ENCODE assay signal across 30 cellular contexts in the genomic region with DNA sequence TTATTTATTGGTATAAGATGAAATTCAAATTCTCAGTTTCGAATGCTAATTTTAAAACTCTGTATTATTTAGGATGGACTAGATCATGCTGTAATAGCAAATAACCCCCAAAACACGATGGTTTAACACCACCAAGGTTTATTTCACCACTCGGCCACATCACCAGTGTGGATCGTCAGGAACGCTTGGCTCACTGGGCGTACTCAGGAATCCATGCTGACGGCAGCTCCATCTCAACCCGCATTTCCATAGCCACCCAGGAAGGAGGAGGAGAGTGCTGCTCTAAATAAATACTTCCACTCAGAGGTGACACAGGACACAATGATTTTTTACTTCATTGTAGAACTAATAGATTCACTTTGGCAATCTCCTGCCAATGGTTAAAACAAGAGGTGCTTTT.
"Had no signal": no experiment of that assay in that cellular context is flagged by ENCODE, and none has a peak within 500 bp of the region (broad histone marks: within the 10 kb centered on the region; RNA-seq: fewer than 3 reads in every experiment).

No MANE protein-coding gene starts in this region.

- H3K9me3 ChIP-seq: adrenal gland, body of pancreas, esophagus muscularis mucosa, gastrocnemius medialis had no signal

- H3K4me3 ChIP-seq: adrenal gland, body of pancreas, esophagus muscularis mucosa, gastrocnemius medialis, heart left ventricle had no signal

- DNase-seq: activated CD4-positive, alpha-beta memory T cell treated with anti-CD3 and anti-CD28 coated beads for 36 hours; activated CD4-positive, alpha-beta T cell treated with anti-CD3 and anti-CD28 coated beads for 36 hours; activated CD4-positive, alpha-beta T cell treated with anti-CD3 and anti-CD28 coated beads, Interleukin-2, amount 10 ng/mL, durations not matched to agents 24 days and 14 days; activated CD4-positive, CD25-positive, alpha-beta regulatory T cell; activated CD4-positive, CD25-positive, alpha-beta regulatory T cell treated with anti-CD3 and anti-CD28 coated beads, Interleukin-2, amount 50 U/mL, for 72 hours; activated CD8-positive, alpha-beta memory T cell treated with anti-CD3 and anti-CD28 coated beads, Interleukin-2, amount 10 ng/mL, durations not matched to agents 7 days and 5 days; activated CD8-positive, alpha-beta memory T cell treated with anti-CD3 and anti-CD28 coated beads, Interleukin-2, amount 50 U/mL, for 4 hours; activated CD8-positive, alpha-beta T cell treated with anti-CD3 and anti-CD28 coated beads, Interleukin-2, amount 10 ng/mL, durations not matched to agents 7 days and 5 days; activated effector memory CD4-positive, alpha-beta T cell treated with anti-CD3 and anti-CD28 coated beads, Interleukin-2, amount 50 U/mL, for 16 hours; activated naive CD4-positive, alpha-beta T cell treated with anti-CD3 and anti-CD28 coated beads for 36 hours; activated naive CD8-positive, alpha-beta T cell treated with anti-CD3 and anti-CD28 coated beads for 36 hours; activated naive CD8-positive, alpha-beta T cell treated with anti-CD3 and anti-CD28 coated beads, Interleukin-2, amount 50 U/mL, for 24 hours; activated T-cell treated with anti-CD3 and anti-CD28 coated beads, Interleukin-2, amount 50 U/mL, for 1 hour; activated T-cell treated with anti-CD3 and anti-CD28 coated beads, Interleukin-2, amount 50 U/mL, for 48 hours; adrenal gland; amygdala; aorta; body of pancreas; caudate nucleus; cortex of kidney; dermis blood vessel endothelial cell; effector CD4-positive, alpha-beta T cell; effector memory CD8-positive, alpha-beta T cell; erythroblast; foreskin keratinocyte; gastrocnemius medialis; glutamatergic neuron; heart left ventricle; T-helper 17 cell had no signal

- ATAC-seq: activated CD4-positive, alpha-beta T cell treated with anti-CD3 and anti-CD28 coated beads for 36 hours; activated CD8-positive, alpha-beta memory T cell treated with anti-CD3 and anti-CD28 coated beads, Interleukin-2, amount 10 ng/mL, durations not matched to agents 7 days and 5 days; activated CD8-positive, alpha-beta T cell treated with anti-CD3 and anti-CD28 coated beads, Interleukin-2, amount 10 ng/mL, durations not matched to agents 7 days and 5 days; activated naive CD8-positive, alpha-beta T cell treated with anti-CD3 and anti-CD28 coated beads, Interleukin-2, amount 50 U/mL, for 24 hours; body of pancreas; effector memory CD8-positive, alpha-beta T cell; foreskin keratinocyte; gastrocnemius medialis; heart left ventricle; T-helper 17 cell had no signal

- H3K27ac ChIP-seq: adrenal gland, body of pancreas, esophagus muscularis mucosa, foreskin keratinocyte, gastrocnemius medialis, heart left ventricle had no signal

- H3K27me3 ChIP-seq: adrenal gland, body of pancreas, esophagus muscularis mucosa, foreskin keratinocyte, gastrocnemius medialis, heart left ventricle had no signal

- H3K4me1 ChIP-seq: adrenal gland, body of pancreas, foreskin keratinocyte, gastrocnemius medialis, heart left ventricle had no signal

- H3K36me3 ChIP-seq: adrenal gland, esophagus muscularis mucosa, gastrocnemius medialis, heart left ventricle had no signal
